9 cellular contexts compared by ENCODE assay signal in genomic region chr14:89368490-89369477, GRCh38. TPM values are rescaled to one million over a fixed set of nuclear protein-coding genes. Genes with fewer than 3 reads are reported as not detected.
DNase-seq lines count a peak whose midpoint lies in the region; ATAC-seq and TF ChIP-seq lines count a peak whose summit lies in the region.
"Had no signal": no experiment of that assay in that cellular context is flagged by ENCODE, and none has a peak within 500 bp of the region (broad histone marks: within the 10 kb centered on the region; RNA-seq: fewer than 3 reads in every experiment).

No MANE protein-coding gene starts in this region.

- no peaks in the 10 kb centered on the region for H3K23me2 ChIP-seq in H9 (ENCODE audit: insufficient read length, low read depth, low read length, poor library complexity, severe bottlenecking)

- no peak overlapping the region for H3K23ac ChIP-seq in H9 (ENCODE audit: insufficient read length, low read depth, low read length)

- H2BK15ac ChIP-seq in H9 (ENCODE audit: low read depth, low read length): no peak overlapping the region

- H3K4me3 Mint-ChIP-seq in CD14-positive monocyte (no peak overlapping the region), H9 (no peak overlapping the region), naive B cell (peak overlapping the region in 1 of 8 donors; percentile 32)
- H3K4me3 Mint-ChIP-seq: T-helper 1 cell treated with Interleukin-12 subunit alpha and Interleukin-12 subunit beta and Interleukin-4 antibody, amounts not matched to agents 30 μg/mL and 1 μg/mL, for 36 hours had no signal

- peaks cover 69% of the 10 kb centered on the region for H3K4me1 Mint-ChIP-seq in CD14-positive monocyte
- peaks cover 76 to 77% of the 10 kb centered on the region in 2 experiments for H3K4me1 Mint-ChIP-seq in H9
- H3K4me1 Mint-ChIP-seq in naive B cell: peaks cover 60 to 88% (median 65%) of the 10 kb centered on the region in 3 donors

- no peak for TF ChIP-seq CTCF in CD14-positive monocyte (IDR thresholded peaks at IDR 0.05)
- no peak for TF ChIP-seq CTCF in H9 (conservative IDR thresholded peaks at IDR 0.05)
- no peak for TF ChIP-seq CTCF in choroid plexus epithelial cell (conservative IDR thresholded peaks at IDR 0.05; ENCODE audit: low read depth, low read length)

- peaks cover 12% of the 10 kb centered on the region for H3K79me1 ChIP-seq in H9 (ENCODE audit: insufficient read depth, low read depth, low read length, poor library complexity, severe bottlenecking)

- H3K14ac ChIP-seq in H9 (ENCODE audit: insufficient read depth, low read length): no peak overlapping the region

- H4K91ac ChIP-seq in H9 (ENCODE audit: insufficient read length, low read depth, low read length): no peak overlapping the region

- DNase-seq in CD14-positive monocyte (ENCODE audit: low spot score) (no peak), H9 (no peak), choroid plexus epithelial cell (ENCODE audit: low read depth) (peak; percentile 20), naive B cell (no peak), SKM-1 treated with dmso at 0.1 percent for 144 hours (lab: John Stamatoyannopoulos, UW; ENCODE audit: unreplicated experiment) (no peak), D341Med (ENCODE audit: low spot score) (no peak)

- H3K9me3 Mint-ChIP-seq in CD14-positive monocyte: peaks cover 0 to 2% (median 0%) of the 10 kb centered on the region in 7 donors
- no peaks in the 10 kb centered on the region for H3K9me3 Mint-ChIP-seq in H9
- H3K9me3 Mint-ChIP-seq in naive B cell: no peaks in the 10 kb centered on the region
- H3K9me3 Mint-ChIP-seq: T-helper 1 cell treated with Interleukin-12 subunit alpha and Interleukin-12 subunit beta and Interleukin-4 antibody, amounts not matched to agents 30 μg/mL and 1 μg/mL, for 36 hours had no signal

- peak overlapping the region in 6 of 7 donors; percentile 30 to 82 (median 65) for H3K27ac Mint-ChIP-seq in CD14-positive monocyte
- H3K27ac Mint-ChIP-seq in H9: peak overlapping the region; percentile 63 to 94 (median 89); a peak in 5 of 7 replicates
- peak overlapping the region; percentile 60 to 95 (median 86) for H3K27ac Mint-ChIP-seq in naive B cell
- H3K27ac Mint-ChIP-seq: T-helper 1 cell treated with Interleukin-12 subunit alpha and Interleukin-12 subunit beta and Interleukin-4 antibody, amounts not matched to agents 30 μg/mL and 1 μg/mL, for 36 hours had no signal

- H2BK12ac ChIP-seq in H9 (ENCODE audit: insufficient read length, low read depth, low read length): no peak overlapping the region

- intact Hi-C loops in CD14-positive monocyte (cut with micrococcal nuclease): loop anchor here in 1 of 2 donors (5.0 kb wide), 2 partner anchors 49 to 66 kb away; partner anchors contain the start of gene FOXN3

- H3K27me3 Mint-ChIP-seq in CD14-positive monocyte (ENCODE audit: low read depth in 3 of 3): no peaks in the 10 kb centered on the region
- H3K27me3 Mint-ChIP-seq in H9 (ENCODE audit: low read depth): no peaks in the 10 kb centered on the region
- H3K27me3 Mint-ChIP-seq in naive B cell: no peaks in the 10 kb centered on the region

- H3K27ac ChIP-seq in H9 (ENCODE audit: insufficient read length, low read depth, low read length): no peak overlapping the region

- no peaks in the 10 kb centered on the region for H3K9me3 ChIP-seq in H9 (ENCODE audit: control insufficient read depth, low read depth, low read length)

- no peak overlapping the region for H2BK5ac ChIP-seq in H9 (ENCODE audit: insufficient read length, low read length)

- no peak overlapping the region for H3K56ac ChIP-seq in H9 (ENCODE audit: insufficient read length, low read depth, low read length)

- H2AK5ac ChIP-seq in H9 (ENCODE audit: insufficient read length, low read length): no peak overlapping the region

- no peak overlapping the region for H4K5ac ChIP-seq in H9 (ENCODE audit: insufficient read length, low read depth, low read length)

- H3K4me2 ChIP-seq in H9 (ENCODE audit: insufficient read depth, insufficient read length, low read length): no peak overlapping the region

- H3K9ac ChIP-seq in H9 (ENCODE audit: extremely low read depth, insufficient read length, low read length): no peak overlapping the region

- H2AFZ ChIP-seq in H9 (ENCODE audit: low read length): no peak overlapping the region

- H3K18ac ChIP-seq in H9 (ENCODE audit: insufficient read length, low read depth, low read length): no peak overlapping the region

- no peak overlapping the region for H3K4me3 ChIP-seq in choroid plexus epithelial cell (ENCODE audit: low read depth, low read length)

- H4K20me1 ChIP-seq in H9 (ENCODE audit: control insufficient read depth, insufficient read depth, insufficient read length): no peaks in the 10 kb centered on the region

- ATAC-seq in naive B cell (ENCODE audit: low read depth in 2 of 2) (no peak), HG03025 (IDR thresholded peaks at IDR 0.05; ENCODE audit: low FRiP score, unreplicated experiment) (no peak), HG03520 (IDR thresholded peaks at IDR 0.05; ENCODE audit: unreplicated experiment) (no peak)

- H3K79me2 ChIP-seq in H9 (ENCODE audit: insufficient read depth, low read length): peaks cover 54% of the 10 kb centered on the region; the same call in 1 of the 2 replicates

- H2BK120ac ChIP-seq in H9 (ENCODE audit: low read depth, low read length, poor library complexity, severe bottlenecking): no peak overlapping the region

- H3T11ph ChIP-seq in H9 (ENCODE audit: low read length): no peak overlapping the region

- H3K4me1 ChIP-seq in H9 (ENCODE audit: insufficient read depth, low read length): peaks cover 15% of the 10 kb centered on the region; the same call in 1 of the 2 replicates

- no peak overlapping the region for H2BK20ac ChIP-seq in H9 (ENCODE audit: low read depth, low read length, poor library complexity, severe bottlenecking)

- WGBS in H9 (ENCODE audit: extremely low coverage, insufficient read length, low lambda C conversion rate): no CpG with 5 or more reads among the region's 12 CpGs

- H3K27me3 ChIP-seq in H9 (ENCODE audit: insufficient read depth, low read length): no peaks in the 10 kb centered on the region

- H3K4ac ChIP-seq in H9 (ENCODE audit: low read depth, low read length): no peak overlapping the region

- peaks cover 11 to 18% of the 10 kb centered on the region in 2 donors for H3K36me3 Mint-ChIP-seq in CD14-positive monocyte
- peaks cover 5 to 22% (median 17%) of the 10 kb centered on the region in 3 experiments; a peak in 6 of 7 replicates for H3K36me3 Mint-ChIP-seq in H9 (ENCODE audit: insufficient read depth in 1 of 3, low read depth in 3 of 3)
- no peaks in the 10 kb centered on the region for H3K36me3 Mint-ChIP-seq in naive B cell

- H4K8ac ChIP-seq in H9 (replicated peaks; ENCODE audit: insufficient read length, low read depth, low read length): no peak overlapping the region

RNA-seq across cellular contexts. Expression of gene FOXN3, which starts 48.2 kb away (rescaled TPM):
- polyA plus RNA-seq in CD14-positive monocyte: 10 to 100 TPM; 38.7 to 42.0 TPM
- 114 and 125 TPM in 2 replicates for total RNA-seq in H9 (2021)
- polyA plus RNA-seq in naive B cell (ENCODE audit: low read depth in 6 of 6): 10 to 100 TPM; 47.8 to 77.5 (median 58.7) TPM
